Comparison of ENCODE assay signal across 2 cellular contexts in genomic region chr3:15299036-15299435, GRCh38.
TF ChIP-seq lines count a peak whose summit lies in the region.

No MANE protein-coding gene starts in this region.

TF ChIP-seq in SK-N-SH, 30 proteins besides CTCF, POLR2A, EP300 and RAD21 (continued from another document):
- TF ChIP-seq, protein P1, sequence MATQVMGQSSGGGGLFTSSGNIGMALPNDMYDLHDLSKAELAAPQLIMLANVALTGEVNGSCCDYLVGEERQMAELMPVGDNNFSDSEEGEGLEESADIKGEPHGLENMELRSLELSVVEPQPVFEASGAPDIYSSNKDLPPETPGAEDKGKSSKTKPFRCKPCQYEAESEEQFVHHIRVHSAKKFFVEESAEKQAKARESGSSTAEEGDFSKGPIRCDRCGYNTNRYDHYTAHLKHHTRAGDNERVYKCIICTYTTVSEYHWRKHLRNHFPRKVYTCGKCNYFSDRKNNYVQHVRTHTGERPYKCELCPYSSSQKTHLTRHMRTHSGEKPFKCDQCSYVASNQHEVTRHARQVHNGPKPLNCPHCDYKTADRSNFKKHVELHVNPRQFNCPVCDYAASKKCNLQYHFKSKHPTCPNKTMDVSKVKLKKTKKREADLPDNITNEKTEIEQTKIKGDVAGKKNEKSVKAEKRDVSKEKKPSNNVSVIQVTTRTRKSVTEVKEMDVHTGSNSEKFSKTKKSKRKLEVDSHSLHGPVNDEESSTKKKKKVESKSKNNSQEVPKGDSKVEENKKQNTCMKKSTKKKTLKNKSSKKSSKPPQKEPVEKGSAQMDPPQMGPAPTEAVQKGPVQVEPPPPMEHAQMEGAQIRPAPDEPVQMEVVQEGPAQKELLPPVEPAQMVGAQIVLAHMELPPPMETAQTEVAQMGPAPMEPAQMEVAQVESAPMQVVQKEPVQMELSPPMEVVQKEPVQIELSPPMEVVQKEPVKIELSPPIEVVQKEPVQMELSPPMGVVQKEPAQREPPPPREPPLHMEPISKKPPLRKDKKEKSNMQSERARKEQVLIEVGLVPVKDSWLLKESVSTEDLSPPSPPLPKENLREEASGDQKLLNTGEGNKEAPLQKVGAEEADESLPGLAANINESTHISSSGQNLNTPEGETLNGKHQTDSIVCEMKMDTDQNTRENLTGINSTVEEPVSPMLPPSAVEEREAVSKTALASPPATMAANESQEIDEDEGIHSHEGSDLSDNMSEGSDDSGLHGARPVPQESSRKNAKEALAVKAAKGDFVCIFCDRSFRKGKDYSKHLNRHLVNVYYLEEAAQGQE (IDR thresholded peaks at IDR 0.05; ENCODE audit: low read depth, low read length): no peak
- TF ChIP-seq EZH2phosphoT487 (IDR thresholded peaks at IDR 0.05; ENCODE audit: borderline replicate concordance, low read depth): no peak
- no peak for TF ChIP-seq RXRA (IDR thresholded peaks at IDR 0.05; ENCODE audit: borderline replicate concordance, low read depth)
- TF ChIP-seq, protein P2, sequence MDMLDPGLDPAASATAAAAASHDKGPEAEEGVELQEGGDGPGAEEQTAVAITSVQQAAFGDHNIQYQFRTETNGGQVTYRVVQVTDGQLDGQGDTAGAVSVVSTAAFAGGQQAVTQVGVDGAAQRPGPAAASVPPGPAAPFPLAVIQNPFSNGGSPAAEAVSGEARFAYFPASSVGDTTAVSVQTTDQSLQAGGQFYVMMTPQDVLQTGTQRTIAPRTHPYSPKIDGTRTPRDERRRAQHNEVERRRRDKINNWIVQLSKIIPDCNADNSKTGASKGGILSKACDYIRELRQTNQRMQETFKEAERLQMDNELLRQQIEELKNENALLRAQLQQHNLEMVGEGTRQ (IDR thresholded peaks at IDR 0.05; ENCODE audit: borderline replicate concordance, low read depth, low read length): no peak
- no peak for TF ChIP-seq RCOR1 (IDR thresholded peaks at IDR 0.05; ENCODE audit: low read length)
- no peak for TF ChIP-seq CHD2 (IDR thresholded peaks at IDR 0.05; ENCODE audit: low read length, partially characterized antibody)
- TF ChIP-seq POLR2AphosphoS5 (IDR thresholded peaks at IDR 0.05; ENCODE audit: low read depth, low read length): no peak
- 0 out of 2 replicates have a peak, but pooled peaks have one; percentile 35 for TF ChIP-seq NFIC (IDR thresholded peaks at IDR 0.05; ENCODE audit: borderline replicate concordance)
- 0 out of 2 replicates have a peak, but pooled peaks have one; percentile 13 for TF ChIP-seq TCF12 (IDR thresholded peaks at IDR 0.05)
- TF ChIP-seq TEAD4 (IDR thresholded peaks at IDR 0.05; ENCODE audit: borderline replicate concordance, insufficient read depth): no peak
- TF ChIP-seq, protein P3, sequence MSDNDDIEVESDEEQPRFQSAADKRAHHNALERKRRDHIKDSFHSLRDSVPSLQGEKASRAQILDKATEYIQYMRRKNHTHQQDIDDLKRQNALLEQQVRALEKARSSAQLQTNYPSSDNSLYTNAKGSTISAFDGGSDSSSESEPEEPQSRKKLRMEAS (IDR thresholded peaks at IDR 0.05; ENCODE audit: low read depth): no peak
- TF ChIP-seq, protein P4, sequence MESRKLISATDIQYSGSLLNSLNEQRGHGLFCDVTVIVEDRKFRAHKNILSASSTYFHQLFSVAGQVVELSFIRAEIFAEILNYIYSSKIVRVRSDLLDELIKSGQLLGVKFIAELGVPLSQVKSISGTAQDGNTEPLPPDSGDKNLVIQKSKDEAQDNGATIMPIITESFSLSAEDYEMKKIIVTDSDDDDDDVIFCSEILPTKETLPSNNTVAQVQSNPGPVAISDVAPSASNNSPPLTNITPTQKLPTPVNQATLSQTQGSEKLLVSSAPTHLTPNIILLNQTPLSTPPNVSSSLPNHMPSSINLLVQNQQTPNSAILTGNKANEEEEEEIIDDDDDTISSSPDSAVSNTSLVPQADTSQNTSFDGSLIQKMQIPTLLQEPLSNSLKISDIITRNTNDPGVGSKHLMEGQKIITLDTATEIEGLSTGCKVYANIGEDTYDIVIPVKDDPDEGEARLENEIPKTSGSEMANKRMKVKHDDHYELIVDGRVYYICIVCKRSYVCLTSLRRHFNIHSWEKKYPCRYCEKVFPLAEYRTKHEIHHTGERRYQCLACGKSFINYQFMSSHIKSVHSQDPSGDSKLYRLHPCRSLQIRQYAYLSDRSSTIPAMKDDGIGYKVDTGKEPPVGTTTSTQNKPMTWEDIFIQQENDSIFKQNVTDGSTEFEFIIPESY (IDR thresholded peaks at IDR 0.05; ENCODE audit: borderline replicate concordance, low read depth): no peak
TF ChIP-seq in SK-N-SH: peak in this region for 2.

TF ChIP-seq in SK-N-SH treated with all-trans-retinoic acid at 6 μM for 48 hours, 23 proteins besides CTCF, POLR2A, EP300 and RAD21:
- TF ChIP-seq, protein P5, sequence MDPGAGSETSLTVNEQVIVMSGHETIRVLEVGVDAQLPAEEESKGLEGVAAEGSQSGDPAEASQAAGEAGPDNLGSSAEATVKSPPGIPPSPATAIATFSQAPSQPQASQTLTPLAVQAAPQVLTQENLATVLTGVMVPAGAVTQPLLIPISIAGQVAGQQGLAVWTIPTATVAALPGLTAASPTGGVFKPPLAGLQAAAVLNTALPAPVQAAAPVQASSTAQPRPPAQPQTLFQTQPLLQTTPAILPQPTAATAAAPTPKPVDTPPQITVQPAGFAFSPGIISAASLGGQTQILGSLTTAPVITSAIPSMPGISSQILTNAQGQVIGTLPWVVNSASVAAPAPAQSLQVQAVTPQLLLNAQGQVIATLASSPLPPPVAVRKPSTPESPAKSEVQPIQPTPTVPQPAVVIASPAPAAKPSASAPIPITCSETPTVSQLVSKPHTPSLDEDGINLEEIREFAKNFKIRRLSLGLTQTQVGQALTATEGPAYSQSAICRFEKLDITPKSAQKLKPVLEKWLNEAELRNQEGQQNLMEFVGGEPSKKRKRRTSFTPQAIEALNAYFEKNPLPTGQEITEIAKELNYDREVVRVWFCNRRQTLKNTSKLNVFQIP (CRISPR knock-in tag; IDR thresholded peaks at IDR 0.05; ENCODE audit: borderline replicate concordance, low read depth): no peak
- TF ChIP-seq GLIS3 (CRISPR knock-in tag; IDR thresholded peaks at IDR 0.05): no peak
- no peak for TF ChIP-seq PPARA (CRISPR knock-in tag; IDR thresholded peaks at IDR 0.05; ENCODE audit: borderline replicate concordance)
- TF ChIP-seq CSDC2 (CRISPR knock-in tag; IDR thresholded peaks at IDR 0.05): no peak
- TF ChIP-seq TCF4 (CRISPR knock-in tag; IDR thresholded peaks at IDR 0.05; ENCODE audit: borderline replicate concordance): no peak
- no peak for TF ChIP-seq ZFP3 (CRISPR knock-in tag; IDR thresholded peaks at IDR 0.05)
- TF ChIP-seq, protein P6, sequence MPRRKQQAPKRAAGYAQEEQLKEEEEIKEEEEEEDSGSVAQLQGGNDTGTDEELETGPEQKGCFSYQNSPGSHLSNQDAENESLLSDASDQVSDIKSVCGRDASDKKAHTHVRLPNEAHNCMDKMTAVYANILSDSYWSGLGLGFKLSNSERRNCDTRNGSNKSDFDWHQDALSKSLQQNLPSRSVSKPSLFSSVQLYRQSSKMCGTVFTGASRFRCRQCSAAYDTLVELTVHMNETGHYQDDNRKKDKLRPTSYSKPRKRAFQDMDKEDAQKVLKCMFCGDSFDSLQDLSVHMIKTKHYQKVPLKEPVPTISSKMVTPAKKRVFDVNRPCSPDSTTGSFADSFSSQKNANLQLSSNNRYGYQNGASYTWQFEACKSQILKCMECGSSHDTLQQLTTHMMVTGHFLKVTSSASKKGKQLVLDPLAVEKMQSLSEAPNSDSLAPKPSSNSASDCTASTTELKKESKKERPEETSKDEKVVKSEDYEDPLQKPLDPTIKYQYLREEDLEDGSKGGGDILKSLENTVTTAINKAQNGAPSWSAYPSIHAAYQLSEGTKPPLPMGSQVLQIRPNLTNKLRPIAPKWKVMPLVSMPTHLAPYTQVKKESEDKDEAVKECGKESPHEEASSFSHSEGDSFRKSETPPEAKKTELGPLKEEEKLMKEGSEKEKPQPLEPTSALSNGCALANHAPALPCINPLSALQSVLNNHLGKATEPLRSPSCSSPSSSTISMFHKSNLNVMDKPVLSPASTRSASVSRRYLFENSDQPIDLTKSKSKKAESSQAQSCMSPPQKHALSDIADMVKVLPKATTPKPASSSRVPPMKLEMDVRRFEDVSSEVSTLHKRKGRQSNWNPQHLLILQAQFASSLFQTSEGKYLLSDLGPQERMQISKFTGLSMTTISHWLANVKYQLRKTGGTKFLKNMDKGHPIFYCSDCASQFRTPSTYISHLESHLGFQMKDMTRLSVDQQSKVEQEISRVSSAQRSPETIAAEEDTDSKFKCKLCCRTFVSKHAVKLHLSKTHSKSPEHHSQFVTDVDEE (CRISPR knock-in tag; IDR thresholded peaks at IDR 0.05): no peak
- no peak for TF ChIP-seq ZFP30 (CRISPR knock-in tag; IDR thresholded peaks at IDR 0.05)
- TF ChIP-seq, protein P7, sequence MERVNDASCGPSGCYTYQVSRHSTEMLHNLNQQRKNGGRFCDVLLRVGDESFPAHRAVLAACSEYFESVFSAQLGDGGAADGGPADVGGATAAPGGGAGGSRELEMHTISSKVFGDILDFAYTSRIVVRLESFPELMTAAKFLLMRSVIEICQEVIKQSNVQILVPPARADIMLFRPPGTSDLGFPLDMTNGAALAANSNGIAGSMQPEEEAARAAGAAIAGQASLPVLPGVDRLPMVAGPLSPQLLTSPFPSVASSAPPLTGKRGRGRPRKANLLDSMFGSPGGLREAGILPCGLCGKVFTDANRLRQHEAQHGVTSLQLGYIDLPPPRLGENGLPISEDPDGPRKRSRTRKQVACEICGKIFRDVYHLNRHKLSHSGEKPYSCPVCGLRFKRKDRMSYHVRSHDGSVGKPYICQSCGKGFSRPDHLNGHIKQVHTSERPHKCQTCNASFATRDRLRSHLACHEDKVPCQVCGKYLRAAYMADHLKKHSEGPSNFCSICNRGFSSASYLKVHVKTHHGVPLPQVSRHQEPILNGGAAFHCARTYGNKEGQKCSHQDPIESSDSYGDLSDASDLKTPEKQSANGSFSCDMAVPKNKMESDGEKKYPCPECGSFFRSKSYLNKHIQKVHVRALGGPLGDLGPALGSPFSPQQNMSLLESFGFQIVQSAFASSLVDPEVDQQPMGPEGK (CRISPR knock-in tag; IDR thresholded peaks at IDR 0.05; ENCODE audit: borderline replicate concordance): no peak
- no peak for TF ChIP-seq ZNF565 (CRISPR knock-in tag; conservative IDR thresholded peaks at IDR 0.05; ENCODE audit: low read depth)
- no peak for TF ChIP-seq RARB (CRISPR knock-in tag; IDR thresholded peaks at IDR 0.05)
- no peak for TF ChIP-seq TOX (CRISPR knock-in tag; IDR thresholded peaks at IDR 0.05; ENCODE audit: borderline replicate concordance)
- no peak for TF ChIP-seq ZNF8 (CRISPR knock-in tag; IDR thresholded peaks at IDR 0.05)
- no peak for TF ChIP-seq OSR1 (CRISPR knock-in tag; IDR thresholded peaks at IDR 0.05)
- TF ChIP-seq BACH2 (CRISPR knock-in tag; IDR thresholded peaks at IDR 0.05; ENCODE audit: borderline replicate concordance): no peak
- no peak for TF ChIP-seq ISL1 (CRISPR knock-in tag; IDR thresholded peaks at IDR 0.05)
- TF ChIP-seq, protein P8, sequence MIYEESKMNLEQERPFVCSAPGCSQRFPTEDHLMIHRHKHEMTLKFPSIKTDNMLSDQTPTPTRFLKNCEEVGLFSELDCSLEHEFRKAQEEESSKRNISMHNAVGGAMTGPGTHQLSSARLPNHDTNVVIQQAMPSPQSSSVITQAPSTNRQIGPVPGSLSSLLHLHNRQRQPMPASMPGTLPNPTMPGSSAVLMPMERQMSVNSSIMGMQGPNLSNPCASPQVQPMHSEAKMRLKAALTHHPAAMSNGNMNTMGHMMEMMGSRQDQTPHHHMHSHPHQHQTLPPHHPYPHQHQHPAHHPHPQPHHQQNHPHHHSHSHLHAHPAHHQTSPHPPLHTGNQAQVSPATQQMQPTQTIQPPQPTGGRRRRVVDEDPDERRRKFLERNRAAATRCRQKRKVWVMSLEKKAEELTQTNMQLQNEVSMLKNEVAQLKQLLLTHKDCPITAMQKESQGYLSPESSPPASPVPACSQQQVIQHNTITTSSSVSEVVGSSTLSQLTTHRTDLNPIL (CRISPR knock-in tag; IDR thresholded peaks at IDR 0.05; ENCODE audit: low read depth): no peak
- TF ChIP-seq ARNTL (CRISPR knock-in tag; IDR thresholded peaks at IDR 0.05; ENCODE audit: borderline replicate concordance, low read depth): no peak
